1 cellular context compared by ENCODE assay signal in genomic region chr3:81743096-81744025, GRCh38.
TF ChIP-seq lines count a peak whose summit lies in the region.

No MANE protein-coding gene starts in this region.

TF ChIP-seq in K562, 482 proteins besides CTCF, POLR2A, EP300 and RAD21 (continued from another document and continues in another):
- TF ChIP-seq, protein P1, sequence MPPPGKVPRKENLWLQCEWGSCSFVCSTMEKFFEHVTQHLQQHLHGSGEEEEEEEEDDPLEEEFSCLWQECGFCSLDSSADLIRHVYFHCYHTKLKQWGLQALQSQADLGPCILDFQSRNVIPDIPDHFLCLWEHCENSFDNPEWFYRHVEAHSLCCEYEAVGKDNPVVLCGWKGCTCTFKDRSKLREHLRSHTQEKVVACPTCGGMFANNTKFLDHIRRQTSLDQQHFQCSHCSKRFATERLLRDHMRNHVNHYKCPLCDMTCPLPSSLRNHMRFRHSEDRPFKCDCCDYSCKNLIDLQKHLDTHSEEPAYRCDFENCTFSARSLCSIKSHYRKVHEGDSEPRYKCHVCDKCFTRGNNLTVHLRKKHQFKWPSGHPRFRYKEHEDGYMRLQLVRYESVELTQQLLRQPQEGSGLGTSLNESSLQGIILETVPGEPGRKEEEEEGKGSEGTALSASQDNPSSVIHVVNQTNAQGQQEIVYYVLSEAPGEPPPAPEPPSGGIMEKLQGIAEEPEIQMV (tag; conservative IDR thresholded peaks at IDR 0.05; ENCODE audit: low read depth), result no peak
- TF ChIP-seq MCM5 (IDR thresholded peaks at IDR 0.05; ENCODE audit: low read depth) (no peak), TSC22D4 (tag; IDR thresholded peaks at IDR 0.05) (no peak), NCOR1 (IDR thresholded peaks at IDR 0.05) (peak; percentile 78), POLR2H (tag; IDR thresholded peaks at IDR 0.05; ENCODE audit: low read depth) (no peak), TOE1 (IDR thresholded peaks at IDR 0.05; ENCODE audit: borderline replicate concordance) (0 out of 2 replicates have a peak, but pooled peaks have one; percentile 38), TOE1 (CRISPR knock-in tag; IDR thresholded peaks at IDR 0.05; ENCODE audit: borderline replicate concordance, low read depth) (no peak), EP400 (IDR thresholded peaks at IDR 0.05) (0 out of 2 replicates have a peak, but pooled peaks have one; percentile 13), SAFB2 (IDR thresholded peaks at IDR 0.05; ENCODE audit: borderline replicate concordance, low read depth, low read length, severe bottlenecking) (no peak), DDX20 (tag; IDR thresholded peaks at IDR 0.05; ENCODE audit: low read depth) (no peak), TEAD4 (IDR thresholded peaks at IDR 0.05; ENCODE audit: low read length) (peak; percentile 28; the same call in 1 of the 2 replicates), TEAD4 (CRISPR knock-in tag; IDR thresholded peaks at IDR 0.05; ENCODE audit: borderline replicate concordance) (no peak), ETV5 (CRISPR knock-in tag; IDR thresholded peaks at IDR 0.05; ENCODE audit: low read depth) (no peak), RCOR1 (IDR thresholded peaks at IDR 0.05; ENCODE audit: borderline replicate concordance in 1 of 2, low read depth in 2 of 2, low read length in 2 of 2) (peak in 1 of 2 experiments; percentile 72; a peak in 1 of 4 replicates), RBFOX2 (IDR thresholded peaks at IDR 0.05; ENCODE audit: low read depth, low read length) (no peak), RREB1 (CRISPR knock-in tag; IDR thresholded peaks at IDR 0.05) (no peak), SIN3B (IDR thresholded peaks at IDR 0.05; ENCODE audit: low read depth) (no peak), JUND (IDR thresholded peaks at IDR 0.05; ENCODE audit: borderline replicate concordance, low read depth, low read length) (peak; percentile 94), JUND (tag; IDR thresholded peaks at IDR 0.05; ENCODE audit: borderline replicate concordance, low read depth, low read length) (peak; percentile 91; the same call in 2 of the 3 replicates), NFE2L1 (tag; IDR thresholded peaks at IDR 0.05; ENCODE audit: borderline replicate concordance, low read depth) (peak; percentile 85), GTF2E2 (tag; IDR thresholded peaks at IDR 0.05) (no peak), EWSR1 (IDR thresholded peaks at IDR 0.05; ENCODE audit: borderline replicate concordance, low read depth, partially characterized antibody) (no peak), ZEB2 (IDR thresholded peaks at IDR 0.05) (peak; percentile 66; the same call in 1 of the 2 replicates), PML (IDR thresholded peaks at IDR 0.05; ENCODE audit: low read length) (no peak), ZNF184 (CRISPR knock-in tag; IDR thresholded peaks at IDR 0.05) (no peak), TRIM24 (IDR thresholded peaks at IDR 0.05) (peak; percentile 82 to 84), ZFP1 (CRISPR knock-in tag; IDR thresholded peaks at IDR 0.05) (no peak), BCL6 (CRISPR knock-in tag; IDR thresholded peaks at IDR 0.05) (no peak), XRCC3 (IDR thresholded peaks at IDR 0.05) (no peak), CC2D1A (IDR thresholded peaks at IDR 0.05) (0 out of 2 replicates have a peak, but pooled peaks have one; percentile 43), ZNF57 (CRISPR knock-in tag; IDR thresholded peaks at IDR 0.05) (no peak), GABPB2 (CRISPR knock-in tag; conservative IDR thresholded peaks at IDR 0.05) (no peak), BRF2 (IDR thresholded peaks at IDR 0.05; ENCODE audit: borderline replicate concordance, insufficient read depth, insufficient read length) (no peak), SMAD2 (IDR thresholded peaks at IDR 0.05; ENCODE audit: low read depth, low read length) (no peak), SMAD3 (CRISPR knock-in tag; conservative IDR thresholded peaks at IDR 0.05) (no peak), ARHGAP35 (IDR thresholded peaks at IDR 0.05; ENCODE audit: partially characterized antibody) (no peak), SREBF2 (CRISPR knock-in tag; IDR thresholded peaks at IDR 0.05) (no peak), NCOA6 (IDR thresholded peaks at IDR 0.05) (no peak), HDAC2 (IDR thresholded peaks at IDR 0.05) (peak; percentile 85)
- TF ChIP-seq, protein P2, sequence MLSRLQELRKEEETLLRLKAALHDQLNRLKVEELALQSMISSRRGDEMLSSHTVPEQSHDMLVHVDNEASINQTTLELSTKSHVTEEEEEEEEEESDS (CRISPR knock-in tag; IDR thresholded peaks at IDR 0.05), result no peak
- TF ChIP-seq, protein P3, sequence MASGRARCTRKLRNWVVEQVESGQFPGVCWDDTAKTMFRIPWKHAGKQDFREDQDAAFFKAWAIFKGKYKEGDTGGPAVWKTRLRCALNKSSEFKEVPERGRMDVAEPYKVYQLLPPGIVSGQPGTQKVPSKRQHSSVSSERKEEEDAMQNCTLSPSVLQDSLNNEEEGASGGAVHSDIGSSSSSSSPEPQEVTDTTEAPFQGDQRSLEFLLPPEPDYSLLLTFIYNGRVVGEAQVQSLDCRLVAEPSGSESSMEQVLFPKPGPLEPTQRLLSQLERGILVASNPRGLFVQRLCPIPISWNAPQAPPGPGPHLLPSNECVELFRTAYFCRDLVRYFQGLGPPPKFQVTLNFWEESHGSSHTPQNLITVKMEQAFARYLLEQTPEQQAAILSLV (tag; IDR thresholded peaks at IDR 0.05), result no peak
- TF ChIP-seq, protein P4, sequence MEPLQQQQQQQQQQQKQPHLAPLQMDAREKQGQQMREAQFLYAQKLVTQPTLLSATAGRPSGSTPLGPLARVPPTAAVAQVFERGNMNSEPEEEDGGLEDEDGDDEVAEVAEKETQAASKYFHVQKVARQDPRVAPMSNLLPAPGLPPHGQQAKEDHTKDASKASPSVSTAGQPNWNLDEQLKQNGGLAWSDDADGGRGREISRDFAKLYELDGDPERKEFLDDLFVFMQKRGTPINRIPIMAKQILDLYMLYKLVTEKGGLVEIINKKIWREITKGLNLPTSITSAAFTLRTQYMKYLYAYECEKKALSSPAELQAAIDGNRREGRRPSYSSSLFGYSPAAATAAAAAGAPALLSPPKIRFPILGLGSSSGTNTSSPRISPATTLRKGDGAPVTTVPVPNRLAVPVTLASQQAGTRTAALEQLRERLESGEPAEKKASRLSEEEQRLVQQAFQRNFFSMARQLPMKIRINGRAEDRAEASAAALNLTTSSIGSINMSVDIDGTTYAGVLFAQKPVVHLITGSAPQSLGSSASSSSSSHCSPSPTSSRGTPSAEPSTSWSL (CRISPR knock-in tag; IDR thresholded peaks at IDR 0.05; ENCODE audit: borderline replicate concordance), result no peak
- TF ChIP-seq, protein P5, sequence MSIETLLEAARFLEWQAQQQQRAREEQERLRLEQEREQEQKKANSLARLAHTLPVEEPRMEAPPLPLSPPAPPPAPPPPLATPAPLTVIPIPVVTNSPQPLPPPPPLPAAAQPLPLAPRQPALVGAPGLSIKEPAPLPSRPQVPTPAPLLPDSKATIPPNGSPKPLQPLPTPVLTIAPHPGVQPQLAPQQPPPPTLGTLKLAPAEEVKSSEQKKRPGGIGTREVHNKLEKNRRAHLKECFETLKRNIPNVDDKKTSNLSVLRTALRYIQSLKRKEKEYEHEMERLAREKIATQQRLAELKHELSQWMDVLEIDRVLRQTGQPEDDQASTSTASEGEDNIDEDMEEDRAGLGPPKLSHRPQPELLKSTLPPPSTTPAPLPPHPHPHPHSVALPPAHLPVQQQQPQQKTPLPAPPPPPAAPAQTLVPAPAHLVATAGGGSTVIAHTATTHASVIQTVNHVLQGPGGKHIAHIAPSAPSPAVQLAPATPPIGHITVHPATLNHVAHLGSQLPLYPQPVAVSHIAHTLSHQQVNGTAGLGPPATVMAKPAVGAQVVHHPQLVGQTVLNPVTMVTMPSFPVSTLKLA (conservative IDR thresholded peaks at IDR 0.05), result peak in 1 of 2 experiments; percentile 42; a peak in 1 of 4 replicates
- TF ChIP-seq, protein P6, sequence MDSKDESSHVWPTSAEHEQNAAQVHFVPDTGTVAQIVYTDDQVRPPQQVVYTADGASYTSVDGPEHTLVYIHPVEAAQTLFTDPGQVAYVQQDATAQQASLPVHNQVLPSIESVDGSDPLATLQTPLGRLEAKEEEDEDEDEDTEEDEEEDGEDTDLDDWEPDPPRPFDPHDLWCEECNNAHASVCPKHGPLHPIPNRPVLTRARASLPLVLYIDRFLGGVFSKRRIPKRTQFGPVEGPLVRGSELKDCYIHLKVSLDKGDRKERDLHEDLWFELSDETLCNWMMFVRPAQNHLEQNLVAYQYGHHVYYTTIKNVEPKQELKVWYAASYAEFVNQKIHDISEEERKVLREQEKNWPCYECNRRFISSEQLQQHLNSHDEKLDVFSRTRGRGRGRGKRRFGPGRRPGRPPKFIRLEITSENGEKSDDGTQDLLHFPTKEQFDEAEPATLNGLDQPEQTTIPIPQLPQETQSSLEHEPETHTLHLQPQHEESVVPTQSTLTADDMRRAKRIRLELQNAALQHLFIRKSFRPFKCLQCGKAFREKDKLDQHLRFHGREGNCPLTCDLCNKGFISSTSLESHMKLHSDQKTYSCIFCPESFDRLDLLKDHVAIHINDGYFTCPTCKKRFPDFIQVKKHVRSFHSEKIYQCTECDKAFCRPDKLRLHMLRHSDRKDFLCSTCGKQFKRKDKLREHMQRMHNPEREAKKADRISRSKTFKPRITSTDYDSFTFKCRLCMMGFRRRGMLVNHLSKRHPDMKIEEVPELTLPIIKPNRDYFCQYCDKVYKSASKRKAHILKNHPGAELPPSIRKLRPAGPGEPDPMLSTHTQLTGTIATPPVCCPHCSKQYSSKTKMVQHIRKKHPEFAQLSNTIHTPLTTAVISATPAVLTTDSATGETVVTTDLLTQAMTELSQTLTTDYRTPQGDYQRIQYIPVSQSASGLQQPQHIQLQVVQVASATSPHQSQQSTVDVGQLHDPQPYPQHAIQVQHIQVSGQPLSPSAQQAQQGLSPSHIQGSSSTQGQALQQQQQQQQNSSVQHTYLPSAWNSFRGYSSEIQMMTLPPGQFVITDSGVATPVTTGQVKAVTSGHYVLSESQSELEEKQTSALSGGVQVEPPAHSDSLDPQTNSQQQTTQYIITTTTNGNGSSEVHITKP (IDR thresholded peaks at IDR 0.05; ENCODE audit: partially characterized antibody), result peak; percentile 86
- TF ChIP-seq, protein P7, sequence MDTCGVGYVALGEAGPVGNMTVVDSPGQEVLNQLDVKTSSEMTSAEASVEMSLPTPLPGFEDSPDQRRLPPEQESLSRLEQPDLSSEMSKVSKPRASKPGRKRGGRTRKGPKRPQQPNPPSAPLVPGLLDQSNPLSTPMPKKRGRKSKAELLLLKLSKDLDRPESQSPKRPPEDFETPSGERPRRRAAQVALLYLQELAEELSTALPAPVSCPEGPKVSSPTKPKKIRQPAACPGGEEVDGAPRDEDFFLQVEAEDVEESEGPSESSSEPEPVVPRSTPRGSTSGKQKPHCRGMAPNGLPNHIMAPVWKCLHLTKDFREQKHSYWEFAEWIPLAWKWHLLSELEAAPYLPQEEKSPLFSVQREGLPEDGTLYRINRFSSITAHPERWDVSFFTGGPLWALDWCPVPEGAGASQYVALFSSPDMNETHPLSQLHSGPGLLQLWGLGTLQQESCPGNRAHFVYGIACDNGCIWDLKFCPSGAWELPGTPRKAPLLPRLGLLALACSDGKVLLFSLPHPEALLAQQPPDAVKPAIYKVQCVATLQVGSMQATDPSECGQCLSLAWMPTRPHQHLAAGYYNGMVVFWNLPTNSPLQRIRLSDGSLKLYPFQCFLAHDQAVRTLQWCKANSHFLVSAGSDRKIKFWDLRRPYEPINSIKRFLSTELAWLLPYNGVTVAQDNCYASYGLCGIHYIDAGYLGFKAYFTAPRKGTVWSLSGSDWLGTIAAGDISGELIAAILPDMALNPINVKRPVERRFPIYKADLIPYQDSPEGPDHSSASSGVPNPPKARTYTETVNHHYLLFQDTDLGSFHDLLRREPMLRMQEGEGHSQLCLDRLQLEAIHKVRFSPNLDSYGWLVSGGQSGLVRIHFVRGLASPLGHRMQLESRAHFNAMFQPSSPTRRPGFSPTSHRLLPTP (IDR thresholded peaks at IDR 0.05; ENCODE audit: borderline replicate concordance, extremely low read depth, insufficient read length), result no peak
